In genomic region chr5:133261993-133262392, GRCh38 we compare ENCODE assay signal across 2 cellular contexts.
TF ChIP-seq lines count a peak whose summit lies in the region.

No MANE protein-coding gene starts in this region.

TF ChIP-seq in HepG2, 621 proteins besides CTCF, POLR2A, EP300 and RAD21 (continued from another document):
- TF ChIP-seq ZNF407 (CRISPR knock-in tag; IDR thresholded peaks at IDR 0.05; ENCODE audit: not compliant biosample characterization) (no peak), MZF1 (CRISPR knock-in tag; IDR thresholded peaks at IDR 0.05; ENCODE audit: borderline replicate concordance) (no peak), SALL1 (CRISPR knock-in tag; IDR thresholded peaks at IDR 0.05) (peak; percentile 20; the same call in 1 of the 2 replicates), ZSCAN20 (CRISPR knock-in tag; IDR thresholded peaks at IDR 0.05; ENCODE audit: borderline replicate concordance) (no peak)

TF ChIP-seq in K562, 482 proteins besides CTCF, POLR2A, EP300 and RAD21 (continued from another document):
- TF ChIP-seq ATF4 (CRISPR knock-in tag; IDR thresholded peaks at IDR 0.05) (no peak), ZKSCAN1 (IDR thresholded peaks at IDR 0.05; ENCODE audit: low read depth, low read length) (no peak), KAT7 (CRISPR knock-in tag; IDR thresholded peaks at IDR 0.05; ENCODE audit: borderline replicate concordance) (no peak), PHF21A (IDR thresholded peaks at IDR 0.05; ENCODE audit: borderline replicate concordance, low read depth) (no peak), CREM (IDR thresholded peaks at IDR 0.05; ENCODE audit: low read depth) (no peak), TCF7L2 (IDR thresholded peaks at IDR 0.05; ENCODE audit: low read depth, low read length) (no peak), RNF219 (CRISPR knock-in tag; IDR thresholded peaks at IDR 0.05) (no peak), DDX20 (tag; IDR thresholded peaks at IDR 0.05; ENCODE audit: low read depth) (no peak), SREBF2 (CRISPR knock-in tag; IDR thresholded peaks at IDR 0.05) (no peak), ZNF75A (CRISPR knock-in tag; IDR thresholded peaks at IDR 0.05) (no peak), TAL1 (IDR thresholded peaks at IDR 0.05) (no peak), L3MBTL2 (IDR thresholded peaks at IDR 0.05) (no peak), ZNF133 (CRISPR knock-in tag; IDR thresholded peaks at IDR 0.05) (no peak), THRA (IDR thresholded peaks at IDR 0.05) (no peak), TRIM28 (IDR thresholded peaks at IDR 0.05) (no peak)
